Comparison of ENCODE assay signal across 23 cellular contexts in genomic region chr5:131521252-131521651, GRCh38.
DNase-seq lines count a peak whose midpoint lies in the region; ATAC-seq and TF ChIP-seq lines count a peak whose summit lies in the region.
"Had no signal": no experiment of that assay in that cellular context is flagged by ENCODE, and none has a peak within 500 bp of the region (broad histone marks: within the 10 kb centered on the region; RNA-seq: fewer than 3 reads in every experiment).

No MANE protein-coding gene starts in this region.

- TF ChIP-seq CTCF in AG04449 (IDR thresholded peaks at IDR 0.05; ENCODE audit: insufficient read depth, low read length, missing control alignments) (no peak), fibroblast of mammary gland (conservative IDR thresholded peaks at IDR 0.05; ENCODE audit: control insufficient read depth, insufficient read depth, low read depth, low read length) (no peak), esophagus muscularis mucosa (IDR thresholded peaks at IDR 0.05) (no peak), WTC11 (IDR thresholded peaks at IDR 0.05) (no peak)

- no peaks in the 10 kb centered on the region for H3K27me3 ChIP-seq in esophagus muscularis mucosa
- H3K27me3 ChIP-seq: heart left ventricle, SJCRH30, upper lobe of left lung had no signal

- H3K9me3 Mint-ChIP-seq in WTC11, result no peaks in the 10 kb centered on the region
- no peaks in the 10 kb centered on the region for H3K9me3 Mint-ChIP-seq in activated naive CD8-positive, alpha-beta T cell treated with anti-CD3 and anti-CD28 coated beads, Interleukin-2, amount 50 U/mL, for 24 hours
- H3K9me3 Mint-ChIP-seq: dendritic cell treated with granulocyte-macrophage colony-stimulating factor and Interleukin-4, amounts not matched to agents 40 ng/mL and 50 ng/mL, for 4 days; T-helper 2 cell treated with Interferon-gamma antibody and Interleukin-4, amounts not matched to agents 5 μg/mL and 100 μg/mL, for 36 hours had no signal

- H3K4me3 ChIP-seq in AG04449 (ENCODE audit: low read depth, low read length) (no peak overlapping the region), fibroblast of mammary gland (ENCODE audit: control insufficient read depth, low read depth, low read length) (no peak overlapping the region), esophagus muscularis mucosa (no peak overlapping the region)
- H3K4me3 ChIP-seq: heart left ventricle, lower lobe of right lung, SJCRH30, upper lobe of left lung had no signal

- H3K36me3 ChIP-seq in esophagus muscularis mucosa, result peaks cover 0 to 20% (median 0%) of the 10 kb centered on the region in 4 donors

- H3K4me3 Mint-ChIP-seq in T-helper 17 cell (no peak overlapping the region), WTC11 (no peak overlapping the region)
- no peak overlapping the region for H3K4me3 Mint-ChIP-seq in activated naive CD8-positive, alpha-beta T cell treated with anti-CD3 and anti-CD28 coated beads, Interleukin-2, amount 50 U/mL, for 24 hours
- H3K4me3 Mint-ChIP-seq: dendritic cell treated with granulocyte-macrophage colony-stimulating factor and Interleukin-4, amounts not matched to agents 40 ng/mL and 50 ng/mL, for 4 days; T-helper 2 cell treated with Interferon-gamma antibody and Interleukin-4, amounts not matched to agents 5 μg/mL and 100 μg/mL, for 36 hours had no signal

- intact Hi-C loops in esophagus muscularis mucosa (cut with DNase I), result no loop called here
- intact Hi-C loops in left colon (cut with DNase I, micrococcal nuclease), result no loop called here

- TF ChIP-seq POLR2A in esophagus muscularis mucosa (IDR thresholded peaks at IDR 0.05; ENCODE audit: low read depth), result no peak

- H3K27ac Mint-ChIP-seq in T-helper 17 cell, result peak overlapping the region; percentile 11
- no peak overlapping the region for H3K27ac Mint-ChIP-seq in WTC11
- no peak overlapping the region for H3K27ac Mint-ChIP-seq in activated naive CD8-positive, alpha-beta T cell treated with anti-CD3 and anti-CD28 coated beads, Interleukin-2, amount 50 U/mL, for 24 hours
- H3K27ac Mint-ChIP-seq: dendritic cell treated with granulocyte-macrophage colony-stimulating factor and Interleukin-4, amounts not matched to agents 40 ng/mL and 50 ng/mL, for 4 days; T-helper 2 cell treated with Interferon-gamma antibody and Interleukin-4, amounts not matched to agents 5 μg/mL and 100 μg/mL, for 36 hours had no signal

- H3K27me3 Mint-ChIP-seq in T-helper 17 cell (no peaks in the 10 kb centered on the region), WTC11 (ENCODE audit: low read depth) (no peaks in the 10 kb centered on the region)
- no peaks in the 10 kb centered on the region for H3K27me3 Mint-ChIP-seq in activated naive CD8-positive, alpha-beta T cell treated with anti-CD3 and anti-CD28 coated beads, Interleukin-2, amount 50 U/mL, for 24 hours
- H3K27me3 Mint-ChIP-seq: dendritic cell treated with granulocyte-macrophage colony-stimulating factor and Interleukin-4, amounts not matched to agents 40 ng/mL and 50 ng/mL, for 4 days had no signal

- WGBS in esophagus muscularis mucosa, result 89% methylated on average over 4 of the region's 4 CpGs

- H3K4me1 Mint-ChIP-seq in T-helper 17 cell, result peaks cover 26% of the 10 kb centered on the region
- peaks cover 6% of the 10 kb centered on the region for H3K4me1 Mint-ChIP-seq in WTC11
- peaks cover 40% of the 10 kb centered on the region for H3K4me1 Mint-ChIP-seq in activated naive CD8-positive, alpha-beta T cell treated with anti-CD3 and anti-CD28 coated beads, Interleukin-2, amount 50 U/mL, for 24 hours

- H3K27ac ChIP-seq in esophagus muscularis mucosa (replicated peaks in 1 of 4), result no peak overlapping the region
- H3K27ac ChIP-seq: heart left ventricle, lower lobe of right lung, SJCRH30, upper lobe of left lung had no signal

- ATAC-seq in T-helper 17 cell, result no peak
- no peak for ATAC-seq in WTC11
- ATAC-seq in activated naive CD8-positive, alpha-beta T cell treated with anti-CD3 and anti-CD28 coated beads, Interleukin-2, amount 50 U/mL, for 24 hours, result no peak
- no peak for ATAC-seq in left colon
- ATAC-seq: activated CD4-positive, CD25-positive, alpha-beta regulatory T cell treated with anti-CD3 and anti-CD28 coated beads, Interleukin-2, amount 50 U/mL, for 24 hours; HCT116; heart left ventricle; lower lobe of right lung; right cardiac atrium had no signal

- POLR2A ChIA-PET in AG04449 (lab: Yijun Ruan, JAX) (no interaction called here), WTC11 (lab: Charles Lee) (no interaction called here)

- DNase-seq in AG04449 (ENCODE audit: low read depth, low spot score), result peak; percentile 26
- DNase-seq in HCEC 1CT, result peak; percentile 39
- DNase-seq in T-helper 17 cell, result no peak
- DNase-seq in fibroblast of mammary gland (ENCODE audit: low read depth), result peak; percentile 53
- no peak for DNase-seq in esophagus muscularis mucosa (ENCODE audit: extremely low spot score)
- no peak for DNase-seq in WTC11 (ENCODE audit: low spot score)
- no peak for DNase-seq in activated naive CD8-positive, alpha-beta T cell treated with anti-CD3 and anti-CD28 coated beads, Interleukin-2, amount 50 U/mL, for 24 hours
- no peak for DNase-seq in left colon
- DNase-seq: activated effector memory CD4-positive, alpha-beta T cell treated with Interleukin-2 at 50 U/mL for 16 hours; aorta; heart left ventricle; Kasumi-1; lower lobe of right lung; NCI-H1417 treated with DMSO at 0.1 percent for 48 hours; NCI-H526 treated with DMSO at 0.1 percent for 48 hours; right cardiac atrium; SJCRH30; stimulated activated naive CD4-positive, alpha-beta T cell; upper lobe of left lung had no signal

- CTCF ChIA-PET in AG04449 (lab: Yijun Ruan, JAX) (interaction anchor here (0.6 to 1.4 kb wide), 4 partner anchors 17 to 487 kb away, joined by 3 to 5 read pairs (median 4); no protein-coding TSS in a partner anchor), WTC11 (lab: Charles Lee) (no interaction called here)

- H3K9me3 ChIP-seq in T-helper 17 cell (ENCODE audit: control insufficient read depth, low read length, poor library complexity, severe bottlenecking) (no peaks in the 10 kb centered on the region), esophagus muscularis mucosa (no peaks in the 10 kb centered on the region)
- H3K9me3 ChIP-seq: heart left ventricle, lower lobe of right lung, SJCRH30, upper lobe of left lung had no signal

- peaks cover 6 to 21% (median 13%) of the 10 kb centered on the region in 4 donors for H3K4me1 ChIP-seq in esophagus muscularis mucosa
- H3K4me1 ChIP-seq: SJCRH30 had no signal

- H3K36me3 Mint-ChIP-seq in T-helper 17 cell (ENCODE audit: low read depth) (no peaks in the 10 kb centered on the region), WTC11 (peaks cover 3% of the 10 kb centered on the region; the same call in 1 of the 2 replicates)
- H3K36me3 Mint-ChIP-seq in activated naive CD8-positive, alpha-beta T cell treated with anti-CD3 and anti-CD28 coated beads, Interleukin-2, amount 50 U/mL, for 24 hours (ENCODE audit: low read depth), result peaks cover 27% of the 10 kb centered on the region

- no peak for TF ChIP-seq EP300 in esophagus muscularis mucosa (IDR thresholded peaks at IDR 0.05)

TF ChIP-seq in WTC11, 78 proteins besides CTCF, POLR2A, EP300 and RAD21 (continues in another document):
- TF ChIP-seq, protein P1, sequence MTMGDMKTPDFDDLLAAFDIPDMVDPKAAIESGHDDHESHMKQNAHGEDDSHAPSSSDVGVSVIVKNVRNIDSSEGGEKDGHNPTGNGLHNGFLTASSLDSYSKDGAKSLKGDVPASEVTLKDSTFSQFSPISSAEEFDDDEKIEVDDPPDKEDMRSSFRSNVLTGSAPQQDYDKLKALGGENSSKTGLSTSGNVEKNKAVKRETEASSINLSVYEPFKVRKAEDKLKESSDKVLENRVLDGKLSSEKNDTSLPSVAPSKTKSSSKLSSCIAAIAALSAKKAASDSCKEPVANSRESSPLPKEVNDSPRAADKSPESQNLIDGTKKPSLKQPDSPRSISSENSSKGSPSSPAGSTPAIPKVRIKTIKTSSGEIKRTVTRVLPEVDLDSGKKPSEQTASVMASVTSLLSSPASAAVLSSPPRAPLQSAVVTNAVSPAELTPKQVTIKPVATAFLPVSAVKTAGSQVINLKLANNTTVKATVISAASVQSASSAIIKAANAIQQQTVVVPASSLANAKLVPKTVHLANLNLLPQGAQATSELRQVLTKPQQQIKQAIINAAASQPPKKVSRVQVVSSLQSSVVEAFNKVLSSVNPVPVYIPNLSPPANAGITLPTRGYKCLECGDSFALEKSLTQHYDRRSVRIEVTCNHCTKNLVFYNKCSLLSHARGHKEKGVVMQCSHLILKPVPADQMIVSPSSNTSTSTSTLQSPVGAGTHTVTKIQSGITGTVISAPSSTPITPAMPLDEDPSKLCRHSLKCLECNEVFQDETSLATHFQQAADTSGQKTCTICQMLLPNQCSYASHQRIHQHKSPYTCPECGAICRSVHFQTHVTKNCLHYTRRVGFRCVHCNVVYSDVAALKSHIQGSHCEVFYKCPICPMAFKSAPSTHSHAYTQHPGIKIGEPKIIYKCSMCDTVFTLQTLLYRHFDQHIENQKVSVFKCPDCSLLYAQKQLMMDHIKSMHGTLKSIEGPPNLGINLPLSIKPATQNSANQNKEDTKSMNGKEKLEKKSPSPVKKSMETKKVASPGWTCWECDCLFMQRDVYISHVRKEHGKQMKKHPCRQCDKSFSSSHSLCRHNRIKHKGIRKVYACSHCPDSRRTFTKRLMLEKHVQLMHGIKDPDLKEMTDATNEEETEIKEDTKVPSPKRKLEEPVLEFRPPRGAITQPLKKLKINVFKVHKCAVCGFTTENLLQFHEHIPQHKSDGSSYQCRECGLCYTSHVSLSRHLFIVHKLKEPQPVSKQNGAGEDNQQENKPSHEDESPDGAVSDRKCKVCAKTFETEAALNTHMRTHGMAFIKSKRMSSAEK (CRISPR knock-in tag; IDR thresholded peaks at IDR 0.05; ENCODE audit: borderline replicate concordance), result no peak
- TF ChIP-seq ZNF317 (CRISPR knock-in tag; IDR thresholded peaks at IDR 0.05; ENCODE audit: borderline replicate concordance, low read depth), result no peak
- TF ChIP-seq E2F1 (CRISPR knock-in tag; IDR thresholded peaks at IDR 0.05), result no peak
- no peak for TF ChIP-seq OVOL2 (CRISPR knock-in tag; IDR thresholded peaks at IDR 0.05; ENCODE audit: borderline replicate concordance)

Comparison
In these comparisons a context has a peak if more than half of its experiments do, and no peak if none do; other contexts are left out.
1. DNase-seq: peak in AG04449 (single experiment), HCEC 1CT (single experiment) and fibroblast of mammary gland (single experiment); none in T-helper 17 cell (0 of 3), esophagus muscularis mucosa (single experiment), WTC11 (single experiment), activated naive CD8-positive, alpha-beta T cell treated with anti-CD3 and anti-CD28 coated beads, Interleukin-2, amount 50 U/mL, for 24 hours (single experiment) and left colon (0 of 2).